ENCODE assay signal across 1 cellular context in genomic region chr2:28338046-28338753, GRCh38.
TF ChIP-seq lines count a peak whose summit lies in the region.

No MANE protein-coding gene starts in this region.

TF ChIP-seq in IMR-90, 13 proteins besides CTCF, POLR2A, EP300 and RAD21:
- TF ChIP-seq CHD1 (IDR thresholded peaks at IDR 0.05; ENCODE audit: low read depth, low read length): no peak
- peak; percentile 84 for TF ChIP-seq MAFK (IDR thresholded peaks at IDR 0.05; ENCODE audit: low read depth, low read length)
- no peak for TF ChIP-seq RFX5 (IDR thresholded peaks at IDR 0.05; ENCODE audit: low read depth, low read length)
- TF ChIP-seq MXI1 (IDR thresholded peaks at IDR 0.05; ENCODE audit: borderline replicate concordance, low read depth, low read length): peak; percentile 60; the same call in 1 of the 2 replicates
- TF ChIP-seq SMC3 (IDR thresholded peaks at IDR 0.05; ENCODE audit: low read depth, low read length): peak; percentile 13; the same call in 1 of the 2 replicates
